1 cellular context compared by ENCODE assay signal in the genomic region with DNA sequence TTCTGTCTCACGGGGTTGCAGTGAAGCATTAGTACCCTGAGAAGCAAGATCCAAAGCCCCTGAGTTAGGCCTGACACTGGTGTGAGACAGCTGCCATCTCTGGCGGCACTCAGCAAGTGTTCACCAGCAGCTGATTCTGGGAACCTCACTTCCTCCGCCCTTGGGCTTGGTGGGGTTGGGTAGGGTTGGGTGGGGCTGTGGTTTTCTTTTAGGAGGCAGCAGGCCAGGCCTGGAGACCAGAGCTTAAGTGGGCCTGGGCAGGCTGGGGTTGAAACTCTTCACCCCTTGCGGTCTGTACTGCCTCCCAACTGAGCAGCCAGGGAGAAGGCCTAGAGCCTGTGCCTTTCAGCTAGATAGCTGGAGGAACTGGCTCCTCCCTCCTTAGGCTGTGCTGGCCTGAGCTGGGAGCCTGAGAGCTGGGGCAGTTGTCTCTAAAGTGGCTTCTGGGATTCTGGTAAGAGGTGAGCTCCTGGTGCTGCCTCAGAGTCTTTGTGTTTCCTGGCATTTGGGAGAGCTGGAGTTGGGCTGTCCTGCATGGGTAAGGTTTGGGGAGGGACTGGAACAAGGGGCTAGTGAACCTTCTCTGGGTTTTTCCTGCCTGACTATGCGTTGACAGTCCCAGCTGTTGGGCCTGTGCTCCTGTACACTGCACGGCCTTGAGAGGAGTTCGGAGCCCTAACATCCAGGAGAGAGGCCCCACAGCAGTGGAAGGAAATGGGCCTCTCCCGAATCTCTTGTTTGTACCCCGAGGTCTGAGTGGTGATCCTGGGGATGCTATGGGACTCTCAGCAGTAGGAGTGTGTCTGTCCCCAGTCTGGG.
TF ChIP-seq lines count a peak whose summit lies in the region.

No MANE protein-coding gene starts in this region.

TF ChIP-seq in K562, 482 proteins besides CTCF, POLR2A, EP300 and RAD21 (continued from another document and continues in another):
- TF ChIP-seq ZNF76 (CRISPR knock-in tag; IDR thresholded peaks at IDR 0.05; ENCODE audit: borderline replicate concordance) (no peak), GATAD2A (IDR thresholded peaks at IDR 0.05) (no peak; the same call in 1 of the 2 replicates), ESRRA (IDR thresholded peaks at IDR 0.05; ENCODE audit: borderline replicate concordance, low read depth) (peak; percentile 90), ZNF197 (CRISPR knock-in tag; IDR thresholded peaks at IDR 0.05; ENCODE audit: low read depth) (no peak), JUN (IDR thresholded peaks at IDR 0.05; ENCODE audit: borderline replicate concordance, low read depth, low read length) (0 out of 2 replicates have a peak, but pooled peaks have one; percentile 39), JUN (CRISPR knock-in tag; IDR thresholded peaks at IDR 0.05; ENCODE audit: borderline replicate concordance) (no peak), YBX1 (IDR thresholded peaks at IDR 0.05) (no peak), KLF16 (IDR thresholded peaks at IDR 0.05) (no peak), ZNF124 (CRISPR knock-in tag; IDR thresholded peaks at IDR 0.05) (no peak), KAT2B (IDR thresholded peaks at IDR 0.05; ENCODE audit: low read depth, low read length) (no peak), NR4A1 (CRISPR knock-in tag; IDR thresholded peaks at IDR 0.05) (no peak), NR4A1 (tag; IDR thresholded peaks at IDR 0.05) (no peak)
- TF ChIP-seq, protein P1, sequence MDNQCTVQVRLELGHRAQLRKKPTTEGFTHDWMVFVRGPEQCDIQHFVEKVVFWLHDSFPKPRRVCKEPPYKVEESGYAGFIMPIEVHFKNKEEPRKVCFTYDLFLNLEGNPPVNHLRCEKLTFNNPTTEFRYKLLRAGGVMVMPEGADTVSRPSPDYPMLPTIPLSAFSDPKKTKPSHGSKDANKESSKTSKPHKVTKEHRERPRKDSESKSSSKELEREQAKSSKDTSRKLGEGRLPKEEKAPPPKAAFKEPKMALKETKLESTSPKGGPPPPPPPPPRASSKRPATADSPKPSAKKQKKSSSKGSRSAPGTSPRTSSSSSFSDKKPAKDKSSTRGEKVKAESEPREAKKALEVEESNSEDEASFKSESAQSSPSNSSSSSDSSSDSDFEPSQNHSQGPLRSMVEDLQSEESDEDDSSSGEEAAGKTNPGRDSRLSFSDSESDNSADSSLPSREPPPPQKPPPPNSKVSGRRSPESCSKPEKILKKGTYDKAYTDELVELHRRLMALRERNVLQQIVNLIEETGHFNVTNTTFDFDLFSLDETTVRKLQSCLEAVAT (IDR thresholded peaks at IDR 0.05), result peak in 1 of 2 experiments; percentile 80; a peak in 2 of 4 replicates
- TF ChIP-seq, protein P2, sequence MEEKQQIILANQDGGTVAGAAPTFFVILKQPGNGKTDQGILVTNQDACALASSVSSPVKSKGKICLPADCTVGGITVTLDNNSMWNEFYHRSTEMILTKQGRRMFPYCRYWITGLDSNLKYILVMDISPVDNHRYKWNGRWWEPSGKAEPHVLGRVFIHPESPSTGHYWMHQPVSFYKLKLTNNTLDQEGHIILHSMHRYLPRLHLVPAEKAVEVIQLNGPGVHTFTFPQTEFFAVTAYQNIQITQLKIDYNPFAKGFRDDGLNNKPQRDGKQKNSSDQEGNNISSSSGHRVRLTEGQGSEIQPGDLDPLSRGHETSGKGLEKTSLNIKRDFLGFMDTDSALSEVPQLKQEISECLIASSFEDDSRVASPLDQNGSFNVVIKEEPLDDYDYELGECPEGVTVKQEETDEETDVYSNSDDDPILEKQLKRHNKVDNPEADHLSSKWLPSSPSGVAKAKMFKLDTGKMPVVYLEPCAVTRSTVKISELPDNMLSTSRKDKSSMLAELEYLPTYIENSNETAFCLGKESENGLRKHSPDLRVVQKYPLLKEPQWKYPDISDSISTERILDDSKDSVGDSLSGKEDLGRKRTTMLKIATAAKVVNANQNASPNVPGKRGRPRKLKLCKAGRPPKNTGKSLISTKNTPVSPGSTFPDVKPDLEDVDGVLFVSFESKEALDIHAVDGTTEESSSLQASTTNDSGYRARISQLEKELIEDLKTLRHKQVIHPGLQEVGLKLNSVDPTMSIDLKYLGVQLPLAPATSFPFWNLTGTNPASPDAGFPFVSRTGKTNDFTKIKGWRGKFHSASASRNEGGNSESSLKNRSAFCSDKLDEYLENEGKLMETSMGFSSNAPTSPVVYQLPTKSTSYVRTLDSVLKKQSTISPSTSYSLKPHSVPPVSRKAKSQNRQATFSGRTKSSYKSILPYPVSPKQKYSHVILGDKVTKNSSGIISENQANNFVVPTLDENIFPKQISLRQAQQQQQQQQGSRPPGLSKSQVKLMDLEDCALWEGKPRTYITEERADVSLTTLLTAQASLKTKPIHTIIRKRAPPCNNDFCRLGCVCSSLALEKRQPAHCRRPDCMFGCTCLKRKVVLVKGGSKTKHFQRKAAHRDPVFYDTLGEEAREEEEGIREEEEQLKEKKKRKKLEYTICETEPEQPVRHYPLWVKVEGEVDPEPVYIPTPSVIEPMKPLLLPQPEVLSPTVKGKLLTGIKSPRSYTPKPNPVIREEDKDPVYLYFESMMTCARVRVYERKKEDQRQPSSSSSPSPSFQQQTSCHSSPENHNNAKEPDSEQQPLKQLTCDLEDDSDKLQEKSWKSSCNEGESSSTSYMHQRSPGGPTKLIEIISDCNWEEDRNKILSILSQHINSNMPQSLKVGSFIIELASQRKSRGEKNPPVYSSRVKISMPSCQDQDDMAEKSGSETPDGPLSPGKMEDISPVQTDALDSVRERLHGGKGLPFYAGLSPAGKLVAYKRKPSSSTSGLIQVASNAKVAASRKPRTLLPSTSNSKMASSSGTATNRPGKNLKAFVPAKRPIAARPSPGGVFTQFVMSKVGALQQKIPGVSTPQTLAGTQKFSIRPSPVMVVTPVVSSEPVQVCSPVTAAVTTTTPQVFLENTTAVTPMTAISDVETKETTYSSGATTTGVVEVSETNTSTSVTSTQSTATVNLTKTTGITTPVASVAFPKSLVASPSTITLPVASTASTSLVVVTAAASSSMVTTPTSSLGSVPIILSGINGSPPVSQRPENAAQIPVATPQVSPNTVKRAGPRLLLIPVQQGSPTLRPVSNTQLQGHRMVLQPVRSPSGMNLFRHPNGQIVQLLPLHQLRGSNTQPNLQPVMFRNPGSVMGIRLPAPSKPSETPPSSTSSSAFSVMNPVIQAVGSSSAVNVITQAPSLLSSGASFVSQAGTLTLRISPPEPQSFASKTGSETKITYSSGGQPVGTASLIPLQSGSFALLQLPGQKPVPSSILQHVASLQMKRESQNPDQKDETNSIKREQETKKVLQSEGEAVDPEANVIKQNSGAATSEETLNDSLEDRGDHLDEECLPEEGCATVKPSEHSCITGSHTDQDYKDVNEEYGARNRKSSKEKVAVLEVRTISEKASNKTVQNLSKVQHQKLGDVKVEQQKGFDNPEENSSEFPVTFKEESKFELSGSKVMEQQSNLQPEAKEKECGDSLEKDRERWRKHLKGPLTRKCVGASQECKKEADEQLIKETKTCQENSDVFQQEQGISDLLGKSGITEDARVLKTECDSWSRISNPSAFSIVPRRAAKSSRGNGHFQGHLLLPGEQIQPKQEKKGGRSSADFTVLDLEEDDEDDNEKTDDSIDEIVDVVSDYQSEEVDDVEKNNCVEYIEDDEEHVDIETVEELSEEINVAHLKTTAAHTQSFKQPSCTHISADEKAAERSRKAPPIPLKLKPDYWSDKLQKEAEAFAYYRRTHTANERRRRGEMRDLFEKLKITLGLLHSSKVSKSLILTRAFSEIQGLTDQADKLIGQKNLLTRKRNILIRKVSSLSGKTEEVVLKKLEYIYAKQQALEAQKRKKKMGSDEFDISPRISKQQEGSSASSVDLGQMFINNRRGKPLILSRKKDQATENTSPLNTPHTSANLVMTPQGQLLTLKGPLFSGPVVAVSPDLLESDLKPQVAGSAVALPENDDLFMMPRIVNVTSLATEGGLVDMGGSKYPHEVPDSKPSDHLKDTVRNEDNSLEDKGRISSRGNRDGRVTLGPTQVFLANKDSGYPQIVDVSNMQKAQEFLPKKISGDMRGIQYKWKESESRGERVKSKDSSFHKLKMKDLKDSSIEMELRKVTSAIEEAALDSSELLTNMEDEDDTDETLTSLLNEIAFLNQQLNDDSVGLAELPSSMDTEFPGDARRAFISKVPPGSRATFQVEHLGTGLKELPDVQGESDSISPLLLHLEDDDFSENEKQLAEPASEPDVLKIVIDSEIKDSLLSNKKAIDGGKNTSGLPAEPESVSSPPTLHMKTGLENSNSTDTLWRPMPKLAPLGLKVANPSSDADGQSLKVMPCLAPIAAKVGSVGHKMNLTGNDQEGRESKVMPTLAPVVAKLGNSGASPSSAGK (IDR thresholded peaks at IDR 0.05), result no peak
- TF ChIP-seq, protein P3, sequence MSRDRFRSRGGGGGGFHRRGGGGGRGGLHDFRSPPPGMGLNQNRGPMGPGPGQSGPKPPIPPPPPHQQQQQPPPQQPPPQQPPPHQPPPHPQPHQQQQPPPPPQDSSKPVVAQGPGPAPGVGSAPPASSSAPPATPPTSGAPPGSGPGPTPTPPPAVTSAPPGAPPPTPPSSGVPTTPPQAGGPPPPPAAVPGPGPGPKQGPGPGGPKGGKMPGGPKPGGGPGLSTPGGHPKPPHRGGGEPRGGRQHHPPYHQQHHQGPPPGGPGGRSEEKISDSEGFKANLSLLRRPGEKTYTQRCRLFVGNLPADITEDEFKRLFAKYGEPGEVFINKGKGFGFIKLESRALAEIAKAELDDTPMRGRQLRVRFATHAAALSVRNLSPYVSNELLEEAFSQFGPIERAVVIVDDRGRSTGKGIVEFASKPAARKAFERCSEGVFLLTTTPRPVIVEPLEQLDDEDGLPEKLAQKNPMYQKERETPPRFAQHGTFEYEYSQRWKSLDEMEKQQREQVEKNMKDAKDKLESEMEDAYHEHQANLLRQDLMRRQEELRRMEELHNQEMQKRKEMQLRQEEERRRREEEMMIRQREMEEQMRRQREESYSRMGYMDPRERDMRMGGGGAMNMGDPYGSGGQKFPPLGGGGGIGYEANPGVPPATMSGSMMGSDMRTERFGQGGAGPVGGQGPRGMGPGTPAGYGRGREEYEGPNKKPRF (IDR thresholded peaks at IDR 0.05; ENCODE audit: low read depth, low read length), result no peak
- TF ChIP-seq, protein P4, sequence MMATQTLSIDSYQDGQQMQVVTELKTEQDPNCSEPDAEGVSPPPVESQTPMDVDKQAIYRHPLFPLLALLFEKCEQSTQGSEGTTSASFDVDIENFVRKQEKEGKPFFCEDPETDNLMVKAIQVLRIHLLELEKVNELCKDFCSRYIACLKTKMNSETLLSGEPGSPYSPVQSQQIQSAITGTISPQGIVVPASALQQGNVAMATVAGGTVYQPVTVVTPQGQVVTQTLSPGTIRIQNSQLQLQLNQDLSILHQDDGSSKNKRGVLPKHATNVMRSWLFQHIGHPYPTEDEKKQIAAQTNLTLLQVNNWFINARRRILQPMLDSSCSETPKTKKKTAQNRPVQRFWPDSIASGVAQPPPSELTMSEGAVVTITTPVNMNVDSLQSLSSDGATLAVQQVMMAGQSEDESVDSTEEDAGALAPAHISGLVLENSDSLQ (IDR thresholded peaks at IDR 0.05), result no peak
- TF ChIP-seq, protein P5, sequence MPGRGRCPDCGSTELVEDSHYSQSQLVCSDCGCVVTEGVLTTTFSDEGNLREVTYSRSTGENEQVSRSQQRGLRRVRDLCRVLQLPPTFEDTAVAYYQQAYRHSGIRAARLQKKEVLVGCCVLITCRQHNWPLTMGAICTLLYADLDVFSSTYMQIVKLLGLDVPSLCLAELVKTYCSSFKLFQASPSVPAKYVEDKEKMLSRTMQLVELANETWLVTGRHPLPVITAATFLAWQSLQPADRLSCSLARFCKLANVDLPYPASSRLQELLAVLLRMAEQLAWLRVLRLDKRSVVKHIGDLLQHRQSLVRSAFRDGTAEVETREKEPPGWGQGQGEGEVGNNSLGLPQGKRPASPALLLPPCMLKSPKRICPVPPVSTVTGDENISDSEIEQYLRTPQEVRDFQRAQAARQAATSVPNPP (IDR thresholded peaks at IDR 0.05; ENCODE audit: borderline replicate concordance, insufficient read depth, insufficient read length), result no peak
- TF ChIP-seq, protein P6, sequence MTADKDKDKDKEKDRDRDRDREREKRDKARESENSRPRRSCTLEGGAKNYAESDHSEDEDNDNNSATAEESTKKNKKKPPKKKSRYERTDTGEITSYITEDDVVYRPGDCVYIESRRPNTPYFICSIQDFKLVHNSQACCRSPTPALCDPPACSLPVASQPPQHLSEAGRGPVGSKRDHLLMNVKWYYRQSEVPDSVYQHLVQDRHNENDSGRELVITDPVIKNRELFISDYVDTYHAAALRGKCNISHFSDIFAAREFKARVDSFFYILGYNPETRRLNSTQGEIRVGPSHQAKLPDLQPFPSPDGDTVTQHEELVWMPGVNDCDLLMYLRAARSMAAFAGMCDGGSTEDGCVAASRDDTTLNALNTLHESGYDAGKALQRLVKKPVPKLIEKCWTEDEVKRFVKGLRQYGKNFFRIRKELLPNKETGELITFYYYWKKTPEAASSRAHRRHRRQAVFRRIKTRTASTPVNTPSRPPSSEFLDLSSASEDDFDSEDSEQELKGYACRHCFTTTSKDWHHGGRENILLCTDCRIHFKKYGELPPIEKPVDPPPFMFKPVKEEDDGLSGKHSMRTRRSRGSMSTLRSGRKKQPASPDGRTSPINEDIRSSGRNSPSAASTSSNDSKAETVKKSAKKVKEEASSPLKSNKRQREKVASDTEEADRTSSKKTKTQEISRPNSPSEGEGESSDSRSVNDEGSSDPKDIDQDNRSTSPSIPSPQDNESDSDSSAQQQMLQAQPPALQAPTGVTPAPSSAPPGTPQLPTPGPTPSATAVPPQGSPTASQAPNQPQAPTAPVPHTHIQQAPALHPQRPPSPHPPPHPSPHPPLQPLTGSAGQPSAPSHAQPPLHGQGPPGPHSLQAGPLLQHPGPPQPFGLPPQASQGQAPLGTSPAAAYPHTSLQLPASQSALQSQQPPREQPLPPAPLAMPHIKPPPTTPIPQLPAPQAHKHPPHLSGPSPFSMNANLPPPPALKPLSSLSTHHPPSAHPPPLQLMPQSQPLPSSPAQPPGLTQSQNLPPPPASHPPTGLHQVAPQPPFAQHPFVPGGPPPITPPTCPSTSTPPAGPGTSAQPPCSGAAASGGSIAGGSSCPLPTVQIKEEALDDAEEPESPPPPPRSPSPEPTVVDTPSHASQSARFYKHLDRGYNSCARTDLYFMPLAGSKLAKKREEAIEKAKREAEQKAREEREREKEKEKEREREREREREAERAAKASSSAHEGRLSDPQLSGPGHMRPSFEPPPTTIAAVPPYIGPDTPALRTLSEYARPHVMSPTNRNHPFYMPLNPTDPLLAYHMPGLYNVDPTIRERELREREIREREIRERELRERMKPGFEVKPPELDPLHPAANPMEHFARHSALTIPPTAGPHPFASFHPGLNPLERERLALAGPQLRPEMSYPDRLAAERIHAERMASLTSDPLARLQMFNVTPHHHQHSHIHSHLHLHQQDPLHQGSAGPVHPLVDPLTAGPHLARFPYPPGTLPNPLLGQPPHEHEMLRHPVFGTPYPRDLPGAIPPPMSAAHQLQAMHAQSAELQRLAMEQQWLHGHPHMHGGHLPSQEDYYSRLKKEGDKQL (CRISPR knock-in tag; IDR thresholded peaks at IDR 0.05; ENCODE audit: borderline replicate concordance), result no peak
- TF ChIP-seq, protein P7, sequence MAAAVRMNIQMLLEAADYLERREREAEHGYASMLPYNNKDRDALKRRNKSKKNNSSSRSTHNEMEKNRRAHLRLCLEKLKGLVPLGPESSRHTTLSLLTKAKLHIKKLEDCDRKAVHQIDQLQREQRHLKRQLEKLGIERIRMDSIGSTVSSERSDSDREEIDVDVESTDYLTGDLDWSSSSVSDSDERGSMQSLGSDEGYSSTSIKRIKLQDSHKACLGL (CRISPR knock-in tag; IDR thresholded peaks at IDR 0.05; ENCODE audit: borderline replicate concordance, poor library complexity, severe bottlenecking), result no peak
- TF ChIP-seq, protein P8, sequence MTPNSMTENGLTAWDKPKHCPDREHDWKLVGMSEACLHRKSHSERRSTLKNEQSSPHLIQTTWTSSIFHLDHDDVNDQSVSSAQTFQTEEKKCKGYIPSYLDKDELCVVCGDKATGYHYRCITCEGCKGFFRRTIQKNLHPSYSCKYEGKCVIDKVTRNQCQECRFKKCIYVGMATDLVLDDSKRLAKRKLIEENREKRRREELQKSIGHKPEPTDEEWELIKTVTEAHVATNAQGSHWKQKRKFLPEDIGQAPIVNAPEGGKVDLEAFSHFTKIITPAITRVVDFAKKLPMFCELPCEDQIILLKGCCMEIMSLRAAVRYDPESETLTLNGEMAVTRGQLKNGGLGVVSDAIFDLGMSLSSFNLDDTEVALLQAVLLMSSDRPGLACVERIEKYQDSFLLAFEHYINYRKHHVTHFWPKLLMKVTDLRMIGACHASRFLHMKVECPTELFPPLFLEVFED (CRISPR knock-in tag; conservative IDR thresholded peaks at IDR 0.05), result no peak
